In the genomic region with DNA sequence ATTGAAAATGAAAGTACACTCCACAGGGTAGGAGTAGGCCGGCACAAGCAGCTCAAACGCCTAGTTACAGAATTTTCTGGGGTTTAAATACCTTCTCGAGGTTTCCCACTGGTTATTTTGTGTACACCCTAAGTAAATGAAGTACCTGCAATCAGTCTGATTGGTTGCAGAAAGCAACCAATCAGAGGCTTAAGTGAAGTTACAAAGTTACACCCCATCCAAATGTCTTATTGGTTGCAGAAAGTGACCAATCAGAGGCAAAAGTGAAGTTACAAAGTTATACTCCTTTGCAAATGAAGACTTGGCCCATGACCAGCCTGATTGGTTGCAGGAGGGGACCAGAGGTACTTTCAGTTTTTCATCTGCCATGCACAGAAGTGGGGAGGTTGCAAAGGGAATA, we compare ENCODE assay signal across 17 cellular contexts. TPM values are rescaled to one million over a fixed set of nuclear protein-coding genes. Genes with fewer than 3 reads are reported as not detected.
DNase-seq lines count a peak whose midpoint lies in the region; ATAC-seq and TF ChIP-seq lines count a peak whose summit lies in the region.
"Had no signal": no experiment of that assay in that cellular context is flagged by ENCODE, and none has a peak within 500 bp of the region (broad histone marks: within the 10 kb centered on the region; RNA-seq: fewer than 3 reads in every experiment).

No MANE protein-coding gene starts in this region.

- DNase-seq in Caki2 (ENCODE audit: low read depth): peak; percentile 3
- no peak for DNase-seq in HFFc6
- no peak for DNase-seq in PC-9
- no peak for DNase-seq in neuronal stem cell (ENCODE audit: low spot score)
- no peak for DNase-seq in D341Med (ENCODE audit: low spot score)
- no peak for DNase-seq in COLO829 (ENCODE audit: low spot score)
- DNase-seq: BE2C; CD4-positive, alpha-beta memory T cell; DND-41; IMR-90; NCI-H1436 treated with DMSO at 0.1 percent for 48 hours; NCI-H2029 treated with DMSO at 0.1 percent for 48 hours; NCI-H510A; NCI-H774 had no signal

- no peaks in the 10 kb centered on the region for H4K20me1 ChIP-seq in PC-9 (ENCODE audit: insufficient read depth)

- H3K36me3 Mint-ChIP-seq in HFFc6 (ENCODE audit: low read depth): no peaks in the 10 kb centered on the region
- H3K36me3 Mint-ChIP-seq: CD4-positive, alpha-beta memory T cell had no signal

- no peak for ATAC-seq in GM21576 (IDR thresholded peaks at IDR 0.05; ENCODE audit: unreplicated experiment)
- ATAC-seq: GM12878, HCT116 had no signal

- no peaks in the 10 kb centered on the region for H3K9me2 ChIP-seq in PC-9 (ENCODE audit: insufficient read depth)

- no peak overlapping the region for H3K4ac ChIP-seq in neuronal stem cell (ENCODE audit: low read length)

- H3K4me1 ChIP-seq in PC-9 (replicated peaks; ENCODE audit: insufficient read depth): no peaks in the 10 kb centered on the region
- no peaks in the 10 kb centered on the region for H3K4me1 ChIP-seq in neuronal stem cell (ENCODE audit: control insufficient read depth in 2 of 2, insufficient read depth in 1 of 2, low read depth in 1 of 2, low read length in 2 of 2)
- H3K4me1 ChIP-seq: BE2C had no signal

- H4K8ac ChIP-seq in neuronal stem cell (ENCODE audit: low read depth, low read length): no peak overlapping the region

- no peak overlapping the region for H2BK120ac ChIP-seq in neuronal stem cell (ENCODE audit: low read depth, low read length)

- no peak overlapping the region for H2BK12ac ChIP-seq in neuronal stem cell (ENCODE audit: low read length)

- no peak overlapping the region for H3K9ac ChIP-seq in neuronal stem cell (ENCODE audit: low read depth, low read length, poor library complexity)

- intact Hi-C loops in PC-9 (cut with micrococcal nuclease; ENCODE audit: unreplicated experiment): no loop called here

- no peak overlapping the region for H2BK15ac ChIP-seq in neuronal stem cell (ENCODE audit: low read length)

- no peak overlapping the region for H3K14ac ChIP-seq in neuronal stem cell (ENCODE audit: low read length)

- no peaks in the 10 kb centered on the region for H3K27me3 ChIP-seq in PC-9 (ENCODE audit: insufficient read depth, low read depth)
- no peaks in the 10 kb centered on the region for H3K27me3 ChIP-seq in neuronal stem cell (ENCODE audit: control insufficient read depth in 3 of 3, insufficient read depth in 3 of 3, low read depth in 1 of 3, low read length in 3 of 3)
- H3K27me3 ChIP-seq: BE2C had no signal

- H3K4me2 ChIP-seq in PC-9 (0 out of 2 replicates have a peak overlapping the region, but pooled peaks have one; percentile 28), neuronal stem cell (ENCODE audit: insufficient read depth, low read length, poor library complexity, severe bottlenecking) (no peak overlapping the region)

- H3F3A ChIP-seq in PC-9 (ENCODE audit: insufficient read depth, low read depth): no peaks in the 10 kb centered on the region

- no peak for TF ChIP-seq CTCF in HFFc6 (IDR thresholded peaks at IDR 0.05)
- no peak for TF ChIP-seq CTCF in PC-9 (conservative IDR thresholded peaks at IDR 0.05)

- in situ Hi-C loops in Caki2 (cut with HindIII; ENCODE audit: low pct_unique_long_range_greater_than_20kb, low sequenced_read_pairs): no loop called here

- peak overlapping the region; percentile 17; the same call in 1 of the 2 replicates for H3K4me3 Mint-ChIP-seq in HFFc6
- H3K4me3 Mint-ChIP-seq: CD4-positive, alpha-beta memory T cell had no signal

- no peak overlapping the region for H2BK5ac ChIP-seq in neuronal stem cell (ENCODE audit: low read length)

- H3K27me3 Mint-ChIP-seq in HFFc6 (ENCODE audit: insufficient read depth): peaks cover 5% of the 10 kb centered on the region; the same call in 1 of the 2 replicates

- BruUV-seq in PC-9 (replicated peaks; lab: Mats Ljungman, UMichigan): no TSS peak

- H3K79me2 ChIP-seq in PC-9 (ENCODE audit: low read depth): no peaks in the 10 kb centered on the region

- WGBS in neuronal stem cell (ENCODE audit: extremely low coverage in 2 of 2, insufficient read length in 2 of 2, insufficient replicate concordance in 1 of 2), 2 donors: no CpG with 5 or more reads among the region's 3 CpGs

- peaks cover 11% of the 10 kb centered on the region for H3K4me1 Mint-ChIP-seq in HFFc6 (ENCODE audit: low read depth)

- no peak overlapping the region for H3K27ac Mint-ChIP-seq in HFFc6
- H3K27ac Mint-ChIP-seq: CD4-positive, alpha-beta memory T cell had no signal

- H3K4me3 ChIP-seq in PC-9 (no peak overlapping the region), neuronal stem cell (ENCODE audit: low read length in 2 of 2) (no peak overlapping the region)
- H3K4me3 ChIP-seq: GM12878 had no signal

- H3K27ac ChIP-seq in PC-9 (no peak overlapping the region), neuronal stem cell (replicated peaks; ENCODE audit: low read length) (no peak overlapping the region)

- H3K23ac ChIP-seq in neuronal stem cell (ENCODE audit: low read depth, low read length, poor library complexity): no peak overlapping the region

- H2AK5ac ChIP-seq in neuronal stem cell (ENCODE audit: low read depth, low read length): no peak overlapping the region

- H3K79me1 ChIP-seq in neuronal stem cell (ENCODE audit: low read depth, low read length): no peaks in the 10 kb centered on the region

- no peak overlapping the region for H3K18ac ChIP-seq in neuronal stem cell (ENCODE audit: low read length)

- no peaks in the 10 kb centered on the region; the same call in 1 of the 2 replicates for H3K9me3 Mint-ChIP-seq in HFFc6
- H3K9me3 Mint-ChIP-seq: CD4-positive, alpha-beta memory T cell had no signal

- H3K9me3 ChIP-seq in PC-9 (ENCODE audit: insufficient read depth, low read depth) (no peaks in the 10 kb centered on the region), neuronal stem cell (replicated peaks in 1 of 2; ENCODE audit: control insufficient read depth in 2 of 2, insufficient read depth in 1 of 2, low read depth in 1 of 2, low read length in 2 of 2) (peaks cover 0 to 3% of the 10 kb centered on the region in 2 donors)
- H3K9me3 ChIP-seq: BE2C had no signal

- no peak overlapping the region for H4K91ac ChIP-seq in neuronal stem cell (ENCODE audit: low read depth, low read length, poor library complexity)

- H3K36me3 ChIP-seq in PC-9 (ENCODE audit: low read depth) (no peaks in the 10 kb centered on the region), neuronal stem cell (replicated peaks in 1 of 2; ENCODE audit: control insufficient read depth in 2 of 2, insufficient read depth in 2 of 2, low read length in 2 of 2) (no peaks in the 10 kb centered on the region)
- H3K36me3 ChIP-seq: BE2C had no signal

- H2AFZ ChIP-seq in PC-9 (no peak overlapping the region), neuronal stem cell (ENCODE audit: low read length) (peak overlapping the region; percentile 59)

- CTCF ChIA-PET in PC-9 (lab: Charles Lee): no interaction called here

- POLR2A ChIA-PET in PC-9 (lab: Charles Lee; ENCODE audit: unreplicated experiment): no interaction called here

RNA-seq across cellular contexts. Expression of a gene that starts 33.2 kb away (rescaled TPM):
- total RNA-seq in Caki2 (2014; rRNA removed; shearing (Covaris generic); ENCODE audit: low replicate concordance): 22.5 and 49.2 TPM in 2 replicates
- total RNA-seq in HFFc6 (2021; fragmentation: NEBNext Ultra II Directional; extraction: Animal tissue kit (Norgen Biotek cat#: 25700)): 1 to 10 TPM in 5 of 6 experiments, under 1 TPM in 1; 0.97 to 2.6 (median 1.5) TPM
- total RNA-seq in PC-9 (2021): 48.2 and 51.9 TPM in 2 replicates
- polyA plus RNA-seq in neuronal stem cell (2013, experiment 1 of 2): not detected
- not detected for polyA plus RNA-seq in neuronal stem cell (2013, experiment 2 of 2)

RNA-seq across cellular contexts. Expression of a gene that starts 35.4 kb away (rescaled TPM):
- total RNA-seq in Caki2 (2014; rRNA removed; shearing (Covaris generic); ENCODE audit: low replicate concordance): 30.6 and 43.6 TPM in 2 replicates
- 10 to 100 TPM; 16.6 to 41.9 (median 36.6) TPM for total RNA-seq in HFFc6 (2021; fragmentation: NEBNext Ultra II Directional; extraction: Animal tissue kit (Norgen Biotek cat#: 25700))
- total RNA-seq in PC-9 (2021): 8.4 and 15.8 TPM in 2 replicates
- 6.1 TPM for polyA plus RNA-seq in neuronal stem cell (2013, experiment 1 of 2)
- 7.0 TPM for polyA plus RNA-seq in neuronal stem cell (2013, experiment 2 of 2)
